8 cellular contexts compared by ENCODE assay signal in genomic region chr13:29595380-29596063, GRCh38. TPM values are rescaled to one million over a fixed set of nuclear protein-coding genes. Genes with fewer than 3 reads are reported as not detected.
DNase-seq lines count a peak whose midpoint lies in the region; ATAC-seq and TF ChIP-seq lines count a peak whose summit lies in the region.

Gene SLC7A1 (minus strand): TSS chr13:29595688. CDS start chr13:29536188, 59,500 bp downstream.

- DNase-seq in NCI-H69 (lab: John Stamatoyannopoulos, UW) (peak; percentile 95), right lobe of liver (peak in 2 of 3 donors; percentile 69 to 83)
- DNase-seq in activated CD4-positive, alpha-beta T cell treated with anti-CD3 and anti-CD28 coated beads, Interleukin-2, amount 50 U/mL, for 48 hours = peak; percentile 79 to 83
- peak; percentile 89 to 91 for DNase-seq in stimulated activated CD4-positive, alpha-beta T cell treated with anti-CD3 and anti-CD28 coated beads, Interleukin-4, amount 100 ng/mL, for 4 hours

- ATAC-seq in GM19324 (IDR thresholded peaks at IDR 0.05; ENCODE audit: low FRiP score, unreplicated experiment) (peak; percentile 94), HG03457 (IDR thresholded peaks at IDR 0.05; ENCODE audit: unreplicated experiment) (peak; percentile 78), right lobe of liver (peak; percentile 86 to 94 (median 92))

- no peak for TF ChIP-seq POLR2A in right lobe of liver (IDR thresholded peaks at IDR 0.05)

- H3K27me3 ChIP-seq in duodenal mucosa (ENCODE audit: control insufficient read depth in 1 of 2, insufficient read depth in 2 of 2, low read length in 2 of 2) = no peaks in the 10 kb centered on the region
- no peaks in the 10 kb centered on the region for H3K27me3 ChIP-seq in right lobe of liver

- H3K9ac ChIP-seq in duodenal mucosa (ENCODE audit: low read depth in 1 of 2, low read length in 2 of 2) = peak within 1 kb of the TSS; percentile 68 to 92

- H3K27ac ChIP-seq in C4-2B (peak within 1 kb of the TSS; percentile 100), duodenal mucosa (ENCODE audit: low read depth, low read length) (peak within 1 kb of the TSS; percentile 79), right lobe of liver (peak within 1 kb of the TSS; percentile 26 to 73 (median 47))

- TF ChIP-seq CTCF in C4-2B (conservative IDR thresholded peaks at IDR 0.05) (no peak; the same call in 1 of the 2 replicates), right lobe of liver (IDR thresholded peaks at IDR 0.05) (no peak)

- intact Hi-C loops in right lobe of liver (cut with DNase I) = no loop called here

- H3K9me3 ChIP-seq in duodenal mucosa (ENCODE audit: control insufficient read depth in 1 of 2, low read length in 2 of 2) = no peaks in the 10 kb centered on the region
- no peaks in the 10 kb centered on the region for H3K9me3 ChIP-seq in right lobe of liver

- H3K4me3 ChIP-seq in duodenal mucosa (ENCODE audit: low read depth in 1 of 2, low read length in 2 of 2) (peak within 1 kb of the TSS; percentile 62 to 69), right lobe of liver (peak within 1 kb of the TSS; percentile 60 to 78 (median 75))

- H3K4me1 ChIP-seq in duodenal mucosa (ENCODE audit: control insufficient read depth in 1 of 2, insufficient read depth in 2 of 2, low read length in 2 of 2) (peaks cover 3 to 14% of the 10 kb centered on the region in 2 donors), right lobe of liver (peaks cover 0 to 4% (median 0%) of the 10 kb centered on the region in 4 donors)

- H3K36me3 ChIP-seq in duodenal mucosa (ENCODE audit: control insufficient read depth in 1 of 2, insufficient read depth in 2 of 2, low read length in 2 of 2) = peaks cover 0 to 3% of the 10 kb centered on the region in 2 donors
- H3K36me3 ChIP-seq in right lobe of liver = no peaks in the 10 kb centered on the region

- WGBS in right lobe of liver (ENCODE audit: insufficient coverage, low coverage, low lambda C conversion rate, missing lambda C conversion rate) = 0% methylated on average over 10 of the region's 98 CpGs

RNA-seq across cellular contexts. Expression of gene SLC7A1, which starts in this region (rescaled TPM):
- total RNA-seq in right lobe of liver = 1 to 10 TPM in 5 of 6 experiments, under 1 TPM in 1; 0.70 to 6.5 (median 3.7) TPM

Comparison
In these comparisons a context has a peak if more than half of its experiments do, and no peak if none do; other contexts are left out.
1. Peak in every context shown above with its lines: DNase-seq, ATAC-seq, H3K4me3 ChIP-seq and H3K27ac ChIP-seq.
2. H3K27ac ChIP-seq: peak in every context shown above with its lines; median percentile 100 in C4-2B; 79 in duodenal mucosa; 47 in right lobe of liver.